In the genomic region with DNA sequence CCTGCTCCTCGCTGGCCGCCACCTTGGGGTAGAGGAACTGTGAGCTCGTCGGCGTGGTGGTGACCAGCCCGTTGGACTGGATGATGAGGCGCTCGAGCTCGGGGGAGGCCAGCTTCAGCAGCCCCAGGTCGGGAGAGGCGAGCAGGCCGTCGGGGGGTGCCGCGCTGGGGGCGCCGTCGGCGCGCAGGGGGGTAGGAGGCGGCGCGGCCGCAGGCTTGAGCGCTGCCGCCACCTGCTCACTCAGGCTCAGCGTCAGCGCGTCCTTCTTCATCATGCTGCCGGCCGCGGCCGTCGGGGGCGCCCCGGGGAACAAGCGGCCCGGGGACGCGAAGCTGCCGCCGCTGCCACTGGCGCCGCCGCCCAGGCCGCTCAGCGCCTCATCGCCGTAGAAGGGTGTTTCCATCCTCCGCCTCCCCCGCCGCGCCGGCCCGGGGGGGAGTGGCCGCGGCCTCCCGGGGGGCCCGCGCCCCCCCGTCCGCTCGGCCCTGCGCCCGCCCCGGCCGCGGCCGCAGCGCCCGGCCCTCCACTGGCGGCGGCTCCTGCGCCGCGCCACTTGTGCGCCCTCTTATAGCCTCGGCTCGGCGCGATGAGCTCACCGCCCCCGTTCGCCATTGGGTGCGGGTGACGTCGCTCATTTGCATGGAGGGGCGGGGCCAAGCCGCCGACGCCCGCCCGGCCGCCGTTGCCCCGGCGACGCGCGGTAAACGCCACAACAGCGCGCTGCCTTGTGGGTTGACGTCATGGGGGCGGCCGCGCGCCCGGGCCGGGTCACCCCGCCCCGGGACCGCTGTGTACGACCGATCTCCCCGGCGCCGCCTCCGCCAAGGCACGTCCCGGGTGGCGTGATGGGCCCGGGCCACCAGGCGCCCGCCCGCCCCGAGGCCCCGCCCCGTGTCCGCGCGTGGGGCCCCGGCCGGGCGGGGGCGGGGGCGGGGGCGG, we compare ENCODE assay signal across 8 cellular contexts. TPM values are rescaled to one million over a fixed set of nuclear protein-coding genes. Genes with fewer than 3 reads are reported as not detected.
DNase-seq lines count a peak whose midpoint lies in the region; ATAC-seq and TF ChIP-seq lines count a peak whose summit lies in the region.

JUND (minus strand) TSS at position 541 of the 939 bp plus-strand sequence; CDS start at position 403, 138 bp downstream.

- dilution Hi-C loops in IMR-90 (cut with HindIII; ENCODE audit: low sequenced_read_pairs, unreplicated experiment), result no loop called here

- H3K23ac ChIP-seq in IMR-90 (ENCODE audit: low read depth, low read length), result peak within 1 kb of the TSS; percentile 99

- 1% methylated on average over 46 of the region's 138 CpGs; no CpG with 5 or more reads in 1 of the 2 experiments for WGBS in IMR-90 (ENCODE audit: extremely low coverage in 2 of 2, insufficient read length in 1 of 2), 2 experiments

- H4K20me1 ChIP-seq in IMR-90 (ENCODE audit: insufficient read depth, low read length) (peaks cover 38% of the 10 kb centered on the region), OCI-LY7 (ENCODE audit: insufficient read depth, low read length) (peaks cover 10% of the 10 kb centered on the region; the same call in 1 of the 2 replicates)

- POLR2A ChIA-PET in IMR-90 (lab: Charles Lee; ENCODE audit: unreplicated experiment), result interaction anchor here (0.5 to 1.8 kb wide), 14 partner anchors 11 to 172 kb away, joined by 3 to 25 read pairs (median 4); partner anchors contain the start of genes LSM4 and MPV17L2
- POLR2A ChIA-PET in OCI-LY7 (lab: Charles Lee), result interaction anchor here (0.5 to 3.8 kb wide), 20 partner anchors 11 to 277 kb away, joined by 3 to 44 read pairs (median 6); partner anchors contain the start of genes LSM4 and SSBP4

- no peaks in the 10 kb centered on the region for H3K9me3 ChIP-seq in IMR-90 (ENCODE audit: control insufficient read depth, insufficient read depth, low read length)
- no peaks in the 10 kb centered on the region for H3K9me3 ChIP-seq in OCI-LY7 (ENCODE audit: low read length)
- no peaks in the 10 kb centered on the region for H3K9me3 ChIP-seq in mucosa of descending colon

- H3K4me3 ChIP-seq in IMR-90 (ENCODE audit: insufficient read depth, low read depth, low read length), result peak within 1 kb of the TSS; percentile 95
- peak within 1 kb of the TSS; percentile 80 for H3K4me3 ChIP-seq in OCI-LY7 (ENCODE audit: low read depth, low read length, poor library complexity, severe bottlenecking)
- peak within 1 kb of the TSS; percentile 97 for H3K4me3 ChIP-seq in epithelial cell of esophagus (ENCODE audit: low read length)
- peak within 1 kb of the TSS; percentile 98 for H3K4me3 ChIP-seq in mucosa of descending colon

- H2AK9ac ChIP-seq in IMR-90 (replicated peaks; ENCODE audit: low read depth, low read length, poor library complexity), result peak within 1 kb of the TSS; percentile 99

- H3K4me2 ChIP-seq in IMR-90 (ENCODE audit: low read depth, low read length) (peak within 1 kb of the TSS; percentile 81), OCI-LY7 (ENCODE audit: low read length) (peak within 1 kb of the TSS; percentile 94)

- H4K8ac ChIP-seq in IMR-90 (ENCODE audit: low read depth in 2 of 2, low read length in 2 of 2), result peak within 1 kb of the TSS; percentile 81 to 91

- H3K79me2 ChIP-seq in OCI-LY7 (ENCODE audit: insufficient read depth, low read depth, low read length), result peaks cover 20% of the 10 kb centered on the region; the same call in 1 of the 2 replicates

- peak within 1 kb of the TSS; percentile 87 for H3K18ac ChIP-seq in IMR-90 (ENCODE audit: low read depth, low read length)

- peak; percentile 93 for DNase-seq in DMS153 (lab: John Stamatoyannopoulos, UW)
- DNase-seq in IMR-90, result peak; percentile 98
- peak; percentile 98 for DNase-seq in OCI-LY7 (ENCODE audit: low spot score)
- peak; percentile 95 for DNase-seq in activated T-cell treated with anti-CD3 and anti-CD28 coated beads for 4 hours
- peak; percentile 99 for DNase-seq in epithelial cell of esophagus (ENCODE audit: low read depth)
- peak; percentile 97 to 99 (median 98) for DNase-seq in mucosa of descending colon
- peak; percentile 86 to 96 for DNase-seq in stimulated activated CD8-positive, alpha-beta memory T cell treated with anti-CD3 and anti-CD28 coated beads, Interleukin-4, amount 100 ng/mL, for 1 hour (ENCODE audit: low read depth in 2 of 2, low spot score in 1 of 2)

- H2AFZ ChIP-seq in IMR-90 (replicated peaks; ENCODE audit: low read length, poor library complexity) (peak within 1 kb of the TSS; percentile 90), OCI-LY7 (ENCODE audit: low read length) (no peak within 1 kb of the TSS)

- H3K9me2 ChIP-seq in OCI-LY7 (ENCODE audit: insufficient read depth, low read length), result no peaks in the 10 kb centered on the region

- H3K36me3 ChIP-seq in IMR-90 (ENCODE audit: control insufficient read depth, insufficient read depth, low read length), result peaks cover 11% of the 10 kb centered on the region
- H3K36me3 ChIP-seq in OCI-LY7 (ENCODE audit: insufficient read depth, low read length), result peaks cover 16% of the 10 kb centered on the region; the same call in 1 of the 2 replicates
- no peaks in the 10 kb centered on the region for H3K36me3 ChIP-seq in mucosa of descending colon (ENCODE audit: low read depth)

- peak within 1 kb of the TSS; percentile 97 for H3K9ac ChIP-seq in IMR-90 (ENCODE audit: low read depth, low read length)

- peak; percentile 60 for ATAC-seq in GM21528 (IDR thresholded peaks at IDR 0.05; ENCODE audit: low FRiP score, unreplicated experiment)
- peak; percentile 81 for ATAC-seq in IMR-90 (ENCODE audit: low read depth)
- ATAC-seq in mucosa of descending colon, result peak; percentile 69

- peak within 1 kb of the TSS; percentile 99 for H3K4ac ChIP-seq in IMR-90 (ENCODE audit: low read depth, low read length)

- TF ChIP-seq RAD21 in IMR-90 (IDR thresholded peaks at IDR 0.05; ENCODE audit: low read length), result no peak

- 0 out of 2 replicates have a peak, but pooled peaks have one; percentile 17 for TF ChIP-seq CTCF in IMR-90 (conservative IDR thresholded peaks at IDR 0.05; ENCODE audit: low read depth, low read length)
- TF ChIP-seq CTCF in OCI-LY7 (conservative IDR thresholded peaks at IDR 0.05; ENCODE audit: low read length), result peak; percentile 35; the same call in 1 of the 2 replicates
- TF ChIP-seq CTCF in epithelial cell of esophagus (IDR thresholded peaks at IDR 0.05; ENCODE audit: insufficient read depth, low read depth, low read length, missing control alignments), result no peak
- TF ChIP-seq CTCF in mucosa of descending colon (IDR thresholded peaks at IDR 0.05), result no peak

- intact Hi-C loops in IMR-90 (cut with micrococcal nuclease), result loop anchor here (1.0 kb wide), 2 partner anchors 10 to 24 kb away; no protein-coding TSS in a partner anchor
- intact Hi-C loops in OCI-LY7 (cut with micrococcal nuclease; ENCODE audit: unreplicated experiment), result loop anchor here (1.0 to 2.0 kb wide), 2 partner anchors 11 to 129 kb away; no protein-coding TSS in a partner anchor
- intact Hi-C loops in mucosa of descending colon (cut with DNase I, micrococcal nuclease), result loop anchor here in 1 of 2 donors (5.0 kb wide), 1 partner anchor 41 kb away; the partner anchor contains the start of gene LSM4

- H4K91ac ChIP-seq in IMR-90 (ENCODE audit: insufficient read depth, low read depth, low read length), result peak within 1 kb of the TSS; percentile 95

- H2AK5ac ChIP-seq in IMR-90 (ENCODE audit: low read depth, low read length), result peak within 1 kb of the TSS; percentile 99

- peak within 1 kb of the TSS; percentile 95 for H3K56ac ChIP-seq in IMR-90 (ENCODE audit: extremely low read depth, insufficient read depth, low read length)

- H2BK15ac ChIP-seq in IMR-90 (ENCODE audit: low read depth, low read length), result peak within 1 kb of the TSS; percentile 25; the same call in 2 of the 3 replicates

- peak within 1 kb of the TSS; percentile 99 for H2BK5ac ChIP-seq in IMR-90 (ENCODE audit: low read depth, low read length, poor library complexity, severe bottlenecking)

- in situ Hi-C loops in IMR-90 (cut with MboI; ENCODE audit: low sequenced_read_pairs), result no loop called here

- H3K4me1 ChIP-seq in IMR-90 (ENCODE audit: control insufficient read depth, insufficient read depth, low read length), result peaks cover 14% of the 10 kb centered on the region
- H3K4me1 ChIP-seq in OCI-LY7 (ENCODE audit: insufficient read depth, low read length, poor library complexity, severe bottlenecking), result peaks cover 28% of the 10 kb centered on the region
- peaks cover 52% of the 10 kb centered on the region for H3K4me1 ChIP-seq in mucosa of descending colon (ENCODE audit: low read depth)

- peak within 1 kb of the TSS; percentile 83 for H4K5ac ChIP-seq in IMR-90 (ENCODE audit: low read depth, low read length)

- peak within 1 kb of the TSS; percentile 79; the same call in 1 of the 2 replicates for H2BK20ac ChIP-seq in IMR-90 (ENCODE audit: low read depth, low read length)

- TF ChIP-seq POLR2A in IMR-90 (IDR thresholded peaks at IDR 0.05; ENCODE audit: low read depth, low read length), result peak; percentile 98

- CTCF ChIA-PET in IMR-90 (lab: Yijun Ruan, JAX), result interaction anchor here (0.8 to 4.8 kb wide), 6 partner anchors 20 to 129 kb away, joined by 3 to 49 read pairs (median 4); partner anchors contain the start of gene LSM4
- CTCF ChIA-PET in OCI-LY7 (lab: Charles Lee; ENCODE audit: unreplicated experiment), result interaction anchor here (0.5 to 1.8 kb wide), 5 partner anchors 11 to 77 kb away, joined by 3 to 9 read pairs (median 3); partner anchors contain the start of gene LSM4

- H3K79me1 ChIP-seq in IMR-90 (ENCODE audit: low read depth in 1 of 2, low read length in 2 of 2), result peaks cover 0 to 50% of the 10 kb centered on the region in 2 experiments; a peak in 2 of 4 replicates

- H3K27me3 ChIP-seq in IMR-90 (ENCODE audit: control insufficient read depth, insufficient read depth, low read length), result no peaks in the 10 kb centered on the region

- H2BK120ac ChIP-seq in IMR-90 (ENCODE audit: low read depth, low read length), result peak within 1 kb of the TSS; percentile 92

- BruUV-seq in IMR-90 (replicated peaks; lab: Mats Ljungman, UMichigan), result no TSS peak
- BruUV-seq in OCI-LY7 (replicated peaks; lab: Mats Ljungman, UMichigan), result no TSS peak

- H3K14ac ChIP-seq in IMR-90 (replicated peaks; ENCODE audit: low read depth, low read length), result peak within 1 kb of the TSS; percentile 100

- H3K27ac ChIP-seq in IMR-90 (ENCODE audit: insufficient read depth, low read length) (peak within 1 kb of the TSS; percentile 100), OCI-LY7 (ENCODE audit: low read depth, low read length, poor library complexity, severe bottlenecking) (peak within 1 kb of the TSS; percentile 89)

- H3K9me1 ChIP-seq in IMR-90 (ENCODE audit: insufficient read depth, low read length), result peaks cover 4% of the 10 kb centered on the region

TF ChIP-seq in IMR-90, 13 proteins besides CTCF, POLR2A, EP300 and RAD21 (continues in another document):
- no peak; the same call in 1 of the 2 replicates for TF ChIP-seq CEBPB (IDR thresholded peaks at IDR 0.05; ENCODE audit: low read depth, low read length)
- TF ChIP-seq RCOR1 (IDR thresholded peaks at IDR 0.05; ENCODE audit: insufficient replicate concordance, low read length), result peak; percentile 8

RNA-seq across cellular contexts. Expression of gene JUND, which starts in this region (rescaled TPM):
- total RNA-seq in IMR-90 (2012; rRNA removed) (14.2 and 22.8 TPM in 2 replicates), OCI-LY7 (2022) (79.0 and 92.6 TPM in 2 replicates), mucosa of descending colon (100 to 1,000 TPM; 267 to 328 (median 295) TPM)
- 77.2 and 101 TPM in 2 replicates for polyA plus RNA-seq in IMR-90 (2012; rRNA removed)
- polyA plus RNA-seq in IMR-90 (2012; cell fraction: cytosol; rRNA removed), result 57.0 and 329 TPM in 2 replicates
- 200 and 259 TPM in 2 replicates for polyA plus RNA-seq in IMR-90 (2012; cell fraction: nucleus; rRNA removed; ENCODE audit: low replicate concordance)
- 138 and 144 TPM in 2 replicates for total RNA-seq in OCI-LY7 (2014; rRNA removed; shearing (Covaris generic))

Comparison
In these comparisons a context has a peak if more than half of its experiments do, and no peak if none do; other contexts are left out.
1. Peak in every context shown above with its lines: DNase-seq, ATAC-seq, H3K4me3 ChIP-seq and H3K27ac ChIP-seq.
2. CTCF ChIP-seq: peak in IMR-90 (single experiment) and OCI-LY7 (single experiment); none in epithelial cell of esophagus (single experiment) and mucosa of descending colon (single experiment).